In genomic region chr14:54350196-54350595, GRCh38 we compare ENCODE assay signal across 2 cellular contexts.
TF ChIP-seq lines count a peak whose summit lies in the region.

No MANE protein-coding gene starts in this region.

TF ChIP-seq in liver, 16 proteins besides CTCF, POLR2A, EP300 and RAD21:
- TF ChIP-seq RXRA (IDR thresholded peaks at IDR 0.05), result peak in 1 of 2 donors; percentile 12
- TF ChIP-seq SP1 (IDR thresholded peaks at IDR 0.05), result peak; percentile 17
- TF ChIP-seq TAF1 (conservative IDR thresholded peaks at IDR 0.05), result no peak
TF ChIP-seq in liver: peak in this region for 2.

TF ChIP-seq in HepG2, 621 proteins besides CTCF, POLR2A, EP300 and RAD21:
- TF ChIP-seq ZNF180 (CRISPR knock-in tag; IDR thresholded peaks at IDR 0.05; ENCODE audit: borderline replicate concordance, low read depth), result no peak
- TF ChIP-seq, protein P1, sequence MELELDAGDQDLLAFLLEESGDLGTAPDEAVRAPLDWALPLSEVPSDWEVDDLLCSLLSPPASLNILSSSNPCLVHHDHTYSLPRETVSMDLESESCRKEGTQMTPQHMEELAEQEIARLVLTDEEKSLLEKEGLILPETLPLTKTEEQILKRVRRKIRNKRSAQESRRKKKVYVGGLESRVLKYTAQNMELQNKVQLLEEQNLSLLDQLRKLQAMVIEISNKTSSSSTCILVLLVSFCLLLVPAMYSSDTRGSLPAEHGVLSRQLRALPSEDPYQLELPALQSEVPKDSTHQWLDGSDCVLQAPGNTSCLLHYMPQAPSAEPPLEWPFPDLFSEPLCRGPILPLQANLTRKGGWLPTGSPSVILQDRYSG (CRISPR knock-in tag; IDR thresholded peaks at IDR 0.05), result no peak
TF ChIP-seq in HepG2: peak in this region for 0.
